Comparison of ENCODE assay signal across 8 cellular contexts in the genomic region with DNA sequence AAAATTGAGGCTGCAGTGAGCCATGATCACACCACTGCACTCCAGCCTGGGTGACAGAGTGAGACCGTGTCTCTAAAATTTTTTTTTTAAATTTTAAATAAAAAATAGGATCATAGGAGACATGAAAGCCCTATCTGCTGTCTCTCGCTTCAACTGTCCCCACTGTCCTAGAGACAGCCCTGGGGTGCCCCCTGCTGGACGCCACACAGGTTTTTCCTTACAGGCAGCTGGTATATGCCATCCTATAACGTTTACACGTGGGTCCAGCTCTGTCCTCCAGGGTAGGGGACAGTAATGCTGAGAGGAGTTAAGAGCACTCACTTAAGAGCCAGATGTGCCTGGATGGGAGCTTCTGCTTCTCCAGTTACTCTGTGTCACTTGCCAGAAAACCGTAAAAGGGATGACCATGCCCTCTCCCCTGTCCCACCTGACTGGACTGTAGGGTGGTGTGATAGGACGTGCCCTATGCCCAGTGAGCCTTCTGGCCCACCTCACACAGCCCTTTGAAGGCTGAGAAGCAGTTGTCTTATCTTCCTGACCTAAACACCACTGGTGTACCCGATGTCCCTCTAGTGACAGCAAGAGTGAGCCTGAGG. TPM values are rescaled to one million over a fixed set of nuclear protein-coding genes. Genes with fewer than 3 reads are reported as not detected.
DNase-seq lines count a peak whose midpoint lies in the region; ATAC-seq and FAIRE-seq lines count a peak whose summit lies in the region.

No MANE protein-coding gene starts in this region.

- ATAC-seq in activated CD4-positive, CD25-positive, alpha-beta regulatory T cell treated with anti-CD3 and anti-CD28 coated beads, Interleukin-2, amount 50 U/mL, for 24 hours: peak; percentile 53 to 58
- ATAC-seq in left lobe of liver: no peak
- no peak for ATAC-seq in HG03108 (IDR thresholded peaks at IDR 0.05; ENCODE audit: unreplicated experiment)

- FAIRE-seq in GM19239 (lab: Jason Lieb, UNC): peak; percentile 76

- DNase-seq in A172 (ENCODE audit: low spot score) (peak; percentile 46), GM19239 (ENCODE audit: insufficient read length, low spot score) (peak; percentile 67), NCI-H345 treated with DMSO at 0.1 percent for 48 hours (lab: John Stamatoyannopoulos, UW; ENCODE audit: unreplicated experiment) (peak; percentile 66), left lobe of liver (ENCODE audit: low spot score) (peak; percentile 72)
- DNase-seq in central memory CD4-positive, alpha-beta T cell: peak; percentile 61
- DNase-seq in stimulated activated CD4-positive, alpha-beta T cell treated with anti-CD3 and anti-CD28 coated beads, TNF-alpha, amount 100 ng/mL, for 1 hour (ENCODE audit: low read depth in 3 of 3, low spot score in 1 of 3): peak in 2 of 3 donors; percentile 48 to 79

RNA-seq across cellular contexts. Expression of a gene that starts 8.5 kb away (rescaled TPM):
- 1.3 and 1.9 TPM in 2 replicates for total RNA-seq in A172 (2014; rRNA removed; shearing (Covaris generic))
- total RNA-seq in left lobe of liver: 15.0 TPM

RNA-seq across cellular contexts. Expression of a gene that starts 8.9 kb away (rescaled TPM):
- total RNA-seq in A172 (2014; rRNA removed; shearing (Covaris generic)): 17.6 and 18.5 TPM in 2 replicates
- total RNA-seq in left lobe of liver: 11.6 TPM

RNA-seq across cellular contexts. Expression of a gene that starts 18.2 kb away (rescaled TPM):
- total RNA-seq in A172 (2014; rRNA removed; shearing (Covaris generic)): not detected in 2 replicates
- 12.0 TPM for total RNA-seq in left lobe of liver

RNA-seq across cellular contexts. Expression of a gene that starts 35.2 kb away (rescaled TPM):
- 70.3 and 72.0 TPM in 2 replicates for total RNA-seq in A172 (2014; rRNA removed; shearing (Covaris generic))
- total RNA-seq in left lobe of liver: 28.3 TPM

RNA-seq across cellular contexts. Expression of a gene that starts 45.7 kb away (rescaled TPM):
- total RNA-seq in A172 (2014; rRNA removed; shearing (Covaris generic)): 4.0 and 7.0 TPM in 2 replicates
- total RNA-seq in left lobe of liver: not detected

Comparison
In these comparisons a context has a peak if more than half of its experiments do, and no peak if none do; other contexts are left out.
1. ATAC-seq: peak in activated CD4-positive, CD25-positive, alpha-beta regulatory T cell treated with anti-CD3 and anti-CD28 coated beads, Interleukin-2, amount 50 U/mL, for 24 hours (2 of 2); none in left lobe of liver (single experiment) and HG03108 (single experiment).
2. RNA of a gene that starts 18.2 kb away (total RNA-seq): 12.0 TPM in left lobe of liver (single experiment); not detected in A172; every median in the first group is over 10 times any median in the second.
3. Peak in every context shown above with its lines, with median percentiles within 50 percentile points of each other: DNase-seq.